In genomic region chr10:58435297-58435696, GRCh38 we compare ENCODE assay signal across 10 cellular contexts. TPM values are rescaled to one million over a fixed set of nuclear protein-coding genes. Genes with fewer than 3 reads are reported as not detected.
A peak's percentile ranks its signal among the peaks of the same experiment; 100 is the strongest.
DNase-seq lines count a peak whose midpoint lies in the region; TF ChIP-seq lines count a peak whose summit lies in the region.
"Had no signal": no experiment of that assay in that cellular context is flagged by ENCODE, and none has a peak within 500 bp of the region (broad histone marks: within the 10 kb centered on the region; RNA-seq: fewer than 3 reads in every experiment).

No MANE protein-coding gene starts in this region.

- H3K4me3 ChIP-seq in AG04449 (ENCODE audit: low read depth, low read length): no peak overlapping the region
- H3K4me3 ChIP-seq in kidney epithelial cell (ENCODE audit: low read depth, low read length): no peak overlapping the region

- no peaks in the 10 kb centered on the region for H3K36me3 ChIP-seq in kidney epithelial cell (ENCODE audit: control insufficient read depth, insufficient read depth, low read length)

- H3K27me3 ChIP-seq in kidney epithelial cell (ENCODE audit: control insufficient read depth, insufficient read depth, low read length): no peaks in the 10 kb centered on the region

- peak overlapping the region; percentile 90 for H3K27ac Mint-ChIP-seq in HFFc6
- H3K27ac Mint-ChIP-seq: dendritic cell treated with granulocyte-macrophage colony-stimulating factor and Interleukin-4, amounts not matched to agents 40 ng/mL and 50 ng/mL, for 4 days had no signal

- no peaks in the 10 kb centered on the region for H3K27me3 Mint-ChIP-seq in HFFc6 (ENCODE audit: insufficient read depth)

- DNase-seq in AG04449 (ENCODE audit: low read depth, low spot score) (peak; percentile 96), HFFc6 (peak; percentile 98), amniotic stem cell (lab: John Stamatoyannopoulos, UW) (peak; percentile 81), kidney epithelial cell (ENCODE audit: low read depth) (peak; percentile 99), NCI-H2171 (lab: John Stamatoyannopoulos, UW) (no peak), SHP77 (lab: John Stamatoyannopoulos, UW) (no peak), middle frontal gyrus (ENCODE audit: extremely low spot score, low spot score) (no peak), hippocampal formation (lab: John Stamatoyannopoulos, UW) (no peak)
- DNase-seq: NCI-H1694 had no signal

- CTCF ChIA-PET in AG04449 (lab: Yijun Ruan, JAX): interaction anchor here (0.7 to 1.4 kb wide), 4 partner anchors 9 to 339 kb away, joined by 3 to 5 read pairs (median 4); no protein-coding TSS in a partner anchor

- TF ChIP-seq CTCF in AG04449 (IDR thresholded peaks at IDR 0.05; ENCODE audit: insufficient read depth, low read length, missing control alignments) (no peak), HFFc6 (IDR thresholded peaks at IDR 0.05) (peak; percentile 53), kidney epithelial cell (IDR thresholded peaks at IDR 0.05; ENCODE audit: insufficient read depth, low read length, poor library complexity, severe bottlenecking) (peak; percentile 36)

- H3K4me1 Mint-ChIP-seq in HFFc6 (ENCODE audit: low read depth): peaks cover 67% of the 10 kb centered on the region

- H3K4me3 Mint-ChIP-seq in HFFc6: peak overlapping the region; percentile 54
- H3K4me3 Mint-ChIP-seq: dendritic cell treated with granulocyte-macrophage colony-stimulating factor and Interleukin-4, amounts not matched to agents 40 ng/mL and 50 ng/mL, for 4 days had no signal

- peaks cover 8% of the 10 kb centered on the region for H3K9me3 Mint-ChIP-seq in HFFc6
- H3K9me3 Mint-ChIP-seq: dendritic cell treated with granulocyte-macrophage colony-stimulating factor and Interleukin-4, amounts not matched to agents 40 ng/mL and 50 ng/mL, for 4 days had no signal

- peaks cover 8% of the 10 kb centered on the region for H3K36me3 Mint-ChIP-seq in HFFc6 (ENCODE audit: low read depth)

- POLR2A ChIA-PET in AG04449 (lab: Yijun Ruan, JAX): interaction anchor here (0.6 to 1.2 kb wide), 4 partner anchors 21 to 209 kb away, joined by 3 to 10 read pairs (median 4); no protein-coding TSS in a partner anchor

RNA-seq across cellular contexts. Expression of gene TFAM, which starts 50.1 kb away (rescaled TPM):
- 10 to 100 TPM; 21.4 to 27.1 (median 26.0) TPM for total RNA-seq in HFFc6 (2021; fragmentation: NEBNext Ultra II Directional; extraction: Animal tissue kit (Norgen Biotek cat#: 25700))
- 32.4 and 36.4 TPM in 2 replicates for total RNA-seq in kidney epithelial cell

Comparison
In these comparisons a context has a peak if more than half of its experiments do, and no peak if none do; other contexts are left out.
1. DNase-seq: peak in AG04449 (single experiment), HFFc6 (single experiment), amniotic stem cell (single experiment) and kidney epithelial cell (single experiment); none in NCI-H2171 (single experiment), SHP77 (0 of 2), middle frontal gyrus (single experiment) and hippocampal formation (0 of 2).